Comparison of ENCODE assay signal across 1 cellular context in the genomic region with DNA sequence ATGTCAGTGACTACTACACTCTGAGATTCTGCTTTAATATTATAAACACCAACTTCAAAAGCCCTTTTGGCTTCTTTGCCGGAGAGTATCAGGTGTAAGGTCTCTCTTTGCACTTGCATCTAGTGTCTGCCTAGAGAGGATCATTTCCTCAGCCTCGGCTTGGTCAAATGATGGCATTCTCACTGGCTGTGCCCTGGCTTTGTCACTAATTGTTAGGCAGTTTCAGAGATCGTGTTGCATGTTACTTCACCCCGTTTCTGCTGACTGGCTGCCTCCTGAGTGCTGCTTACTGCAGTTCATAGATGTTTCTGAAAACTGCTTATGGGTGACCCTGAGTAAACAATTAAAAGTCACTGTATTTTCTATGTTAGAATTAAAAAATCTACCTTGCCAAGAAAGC.
TF ChIP-seq lines count a peak whose summit lies in the region.

No MANE protein-coding gene starts in this region.

TF ChIP-seq in WTC11, 78 proteins besides CTCF, POLR2A, EP300 and RAD21 (continued from another document):
- TF ChIP-seq TEAD4 (CRISPR knock-in tag; IDR thresholded peaks at IDR 0.05) (no peak), RELA (CRISPR knock-in tag; IDR thresholded peaks at IDR 0.05; ENCODE audit: borderline replicate concordance) (no peak)
